In the genomic region with DNA sequence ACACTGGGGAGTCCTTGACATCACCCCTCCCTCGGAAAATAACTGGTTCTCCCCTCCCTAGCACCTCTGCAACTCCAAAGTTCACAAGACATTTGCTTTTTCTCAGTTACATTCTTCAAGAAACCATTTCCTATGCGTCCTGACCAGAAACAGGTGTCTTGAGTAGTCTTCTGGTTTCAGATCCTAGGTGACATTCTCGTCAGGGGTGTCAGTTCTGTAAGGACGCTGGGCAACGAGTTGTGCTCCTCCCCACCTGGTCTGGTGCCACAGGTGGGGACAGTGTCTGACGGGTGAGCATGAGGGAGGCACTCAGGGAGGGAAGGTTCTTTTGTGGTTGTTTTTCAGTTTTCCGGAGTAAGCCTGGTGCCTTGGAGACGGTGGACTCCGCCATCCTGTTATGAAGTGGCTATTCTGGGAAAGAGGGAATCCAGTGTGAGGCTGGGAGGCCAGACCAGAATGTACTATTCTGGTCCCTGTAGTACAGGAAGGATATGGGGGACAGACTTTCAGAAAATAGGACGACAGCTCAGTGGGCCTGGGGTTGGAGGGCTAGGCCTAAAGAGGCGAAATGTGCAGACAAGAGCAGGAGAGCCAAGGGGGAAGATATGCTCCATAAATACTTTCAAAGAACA, we compare ENCODE assay signal across 20 cellular contexts. TPM values are rescaled to one million over a fixed set of nuclear protein-coding genes. Genes with fewer than 3 reads are reported as not detected.
DNase-seq lines count a peak whose midpoint lies in the region; ATAC-seq, FAIRE-seq and TF ChIP-seq lines count a peak whose summit lies in the region.
"Had no signal": no experiment of that assay in that cellular context is flagged by ENCODE, and none has a peak within 500 bp of the region (broad histone marks: within the 10 kb centered on the region; RNA-seq: fewer than 3 reads in every experiment).

No MANE protein-coding gene starts in this region.

- H3K9me3 Mint-ChIP-seq in activated naive CD4-positive, alpha-beta T cell treated with anti-CD3 and anti-CD28 coated beads, Interleukin-2, amount 10 ng/mL, durations not matched to agents 7 days and 5 days, result no peaks in the 10 kb centered on the region

- peak; percentile 53 for ATAC-seq in GM19455 (IDR thresholded peaks at IDR 0.05; ENCODE audit: unreplicated experiment)
- ATAC-seq in GM12878, result peak; percentile 54
- no peak for ATAC-seq in pancreas

- peaks cover 23% of the 10 kb centered on the region for H3K27me3 Mint-ChIP-seq in activated naive CD4-positive, alpha-beta T cell treated with anti-CD3 and anti-CD28 coated beads, Interleukin-2, amount 10 ng/mL, durations not matched to agents 7 days and 5 days

- no peaks in the 10 kb centered on the region; the same call in 1 of the 2 replicates for H4K20me1 ChIP-seq in GM12878 (ENCODE audit: control insufficient read depth, insufficient read depth)

- no peak for DNase-seq in activated naive CD4-positive, alpha-beta T cell treated with anti-CD3 and anti-CD28 coated beads, Interleukin-2, amount 10 ng/mL, durations not matched to agents 7 days and 5 days
- no peak for DNase-seq in activated naive CD4-positive, alpha-beta T cell treated with anti-CD3 and anti-CD28 coated beads, Interleukin-2, amount 50 U/mL, for 16 hours
- DNase-seq in GM12878 (ENCODE audit: low read depth, low spot score) (no peak), posterior cingulate gyrus (no peak), pancreas (no peak), HK-2 (ENCODE audit: unreplicated experiment) (no peak)
- DNase-seq: activated CD4-positive, alpha-beta T cell treated with anti-CD3 and anti-CD28 coated beads for 4 hours; COR-L47; glutamatergic neuron; NCI-H1694 treated with DMSO at 0.1 percent for 48 hours; NCI-H446; SIG-M5; T-helper 9 cell; uterus had no signal

- POLR2A ChIA-PET in GM12878 (lab: Charles Lee), result no interaction called here

- peaks cover 69% of the 10 kb centered on the region for H3K4me1 Mint-ChIP-seq in activated naive CD4-positive, alpha-beta T cell treated with anti-CD3 and anti-CD28 coated beads, Interleukin-2, amount 10 ng/mL, durations not matched to agents 7 days and 5 days

- TF ChIP-seq RAD21 in GM12878 (IDR thresholded peaks at IDR 0.05; ENCODE audit: insufficient read depth, low read depth, low read length), result no peak

- intact Hi-C loops in GM12878 (cut with micrococcal nuclease; ENCODE audit: unreplicated experiment) (no loop called here), posterior cingulate gyrus (cut with DNase I) (no loop called here), pancreas (cut with DNase I) (no loop called here)

- H3K27ac Mint-ChIP-seq in activated naive CD4-positive, alpha-beta T cell treated with anti-CD3 and anti-CD28 coated beads, Interleukin-2, amount 10 ng/mL, durations not matched to agents 7 days and 5 days, result peak overlapping the region; percentile 74

- H3K4me1 ChIP-seq in GM12878 (ENCODE audit: control insufficient read depth, insufficient read depth, low read length) (peaks cover 5% of the 10 kb centered on the region), stomach smooth muscle (ENCODE audit: control insufficient read depth, insufficient read depth, low read length) (peaks cover 11% of the 10 kb centered on the region), pancreas (no peaks in the 10 kb centered on the region)
- H3K4me1 ChIP-seq: uterus had no signal

- no TSS peak for BruUV-seq in GM12878 (replicated peaks; lab: Mats Ljungman, UMichigan)

- RAD21 ChIA-PET in GM12878 (lab: Charles Lee; ENCODE audit: unreplicated experiment), result no interaction called here

- H3K9me3 ChIP-seq in GM12878 (replicated peaks; ENCODE audit: control insufficient read depth, insufficient read depth, low read length) (no peaks in the 10 kb centered on the region), stomach smooth muscle (ENCODE audit: control insufficient read depth in 2 of 2, low read length in 2 of 2) (no peaks in the 10 kb centered on the region), pancreas (no peaks in the 10 kb centered on the region)
- H3K9me3 ChIP-seq: uterus had no signal

- H3K36me3 ChIP-seq in GM12878 (ENCODE audit: control insufficient read depth in 2 of 2, insufficient read depth in 2 of 2, low read length in 1 of 2) (no peaks in the 10 kb centered on the region; a peak in 1 of 4 replicates), stomach smooth muscle (ENCODE audit: control insufficient read depth in 2 of 2, insufficient read depth in 2 of 2, low read length in 2 of 2) (peaks cover 0 to 3% of the 10 kb centered on the region in 2 donors), pancreas (peaks cover 0 to 52% (median 7%) of the 10 kb centered on the region in 3 donors)
- H3K36me3 ChIP-seq: uterus had no signal

- H3K4me3 Mint-ChIP-seq in activated naive CD4-positive, alpha-beta T cell treated with anti-CD3 and anti-CD28 coated beads, Interleukin-2, amount 10 ng/mL, durations not matched to agents 7 days and 5 days, result no peak overlapping the region

- H3K4me2 ChIP-seq in GM12878 (ENCODE audit: control insufficient read depth, insufficient read depth), result no peak overlapping the region

- no peak for TF ChIP-seq EP300 in GM12878 (IDR thresholded peaks at IDR 0.05; ENCODE audit: borderline replicate concordance in 1 of 2, control insufficient read depth in 1 of 2, low read depth in 2 of 2, low read length in 2 of 2)

- FAIRE-seq in GM12878 (lab: Jason Lieb, UNC) (no peak), pancreas (lab: Jason Lieb, UNC) (no peak)
- FAIRE-seq: colon, GM12891, islet of Langerhans had no signal

- no peak for TF ChIP-seq POLR2A in GM12878 (IDR thresholded peaks at IDR 0.05; ENCODE audit: low read depth, low read length)

- peaks cover 32% of the 10 kb centered on the region for H3K36me3 Mint-ChIP-seq in activated naive CD4-positive, alpha-beta T cell treated with anti-CD3 and anti-CD28 coated beads, Interleukin-2, amount 10 ng/mL, durations not matched to agents 7 days and 5 days

- 20% methylated on average over 11 of the region's 11 CpGs for WGBS in GM12878 (ENCODE audit: insufficient coverage, insufficient replicate concordance, low lambda C conversion rate, missing lambda C conversion rate)
- 80 to 82% methylated on average over 11 of the region's 11 CpGs for WGBS in pancreas, 2 donors

- SMC1A ChIA-PET in GM12878 (lab: Charles Lee; ENCODE audit: uncharacterized antibody, unreplicated experiment), result interaction anchor here (1.2 to 1.6 kb wide), 3 partner anchors 10 to 284 kb away, joined by 3 to 5 read pairs (median 3); no protein-coding TSS in a partner anchor

- H3K9ac ChIP-seq in GM12878 (ENCODE audit: control insufficient read depth, insufficient read depth, low read length) (no peak overlapping the region), stomach smooth muscle (ENCODE audit: low read length in 2 of 2) (no peak overlapping the region)

- H3K4me3 ChIP-seq in GM12878 (no peak overlapping the region), stomach smooth muscle (ENCODE audit: low read length in 2 of 2) (no peak overlapping the region), pancreas (no peak overlapping the region)
- H3K4me3 ChIP-seq: skin epidermis, uterus had no signal

- CTCF ChIA-PET in activated naive CD4-positive, alpha-beta T cell treated with anti-CD3 and anti-CD28 coated beads, Interleukin-2, amount 10 ng/mL, durations not matched to agents 7 days and 5 days (lab: Charles Lee), result no interaction called here
- CTCF ChIA-PET in GM12878 (lab: Yijun Ruan, JAX), result no interaction called here

- TF ChIP-seq CTCF in GM12878 (IDR thresholded peaks at IDR 0.05 in 2 of 3, conservative IDR thresholded peaks at IDR 0.05 in 1 of 3; ENCODE audit: control insufficient read depth in 2 of 3, extremely low read depth in 1 of 3, insufficient read depth in 1 of 3, low read depth in 3 of 3, low read length in 3 of 3), result no peak
- TF ChIP-seq CTCF in pancreas (IDR thresholded peaks at IDR 0.05), result no peak

- H3K27ac ChIP-seq in GM12878 (ENCODE audit: control insufficient read depth, insufficient read depth) (no peak overlapping the region), stomach smooth muscle (ENCODE audit: low read length) (peak overlapping the region; percentile 31), pancreas (no peak overlapping the region)

- no peaks in the 10 kb centered on the region for H3K79me2 ChIP-seq in GM12878 (ENCODE audit: control insufficient read depth, insufficient read depth, low read length)

- in situ Hi-C loops in GM12878 (cut with MboI), result no loop called here

- no peak overlapping the region for H2AFZ ChIP-seq in GM12878 (ENCODE audit: control insufficient read depth, low read depth, low read length)

- H3K27me3 ChIP-seq in GM12878 (replicated peaks in 1 of 2; ENCODE audit: control insufficient read depth in 2 of 2, insufficient read depth in 2 of 2, low read length in 1 of 2) (peaks cover 0 to 3% of the 10 kb centered on the region in 2 experiments; a peak in 1 of 4 replicates), stomach smooth muscle (ENCODE audit: control insufficient read depth in 1 of 2, insufficient read depth in 2 of 2, low read length in 2 of 2) (no peaks in the 10 kb centered on the region), pancreas (no peaks in the 10 kb centered on the region)
- H3K27me3 ChIP-seq: uterus had no signal

TF ChIP-seq in GM12878, 131 proteins besides CTCF, POLR2A, EP300 and RAD21:
- TF ChIP-seq ZNF274 (IDR thresholded peaks at IDR 0.05; ENCODE audit: insufficient read depth, insufficient read length) (no peak), TCF3 (IDR thresholded peaks at IDR 0.05; ENCODE audit: borderline replicate concordance, insufficient read depth, low read depth, low read length) (0 out of 2 replicates have a peak, but pooled peaks have one; percentile 26)

RNA-seq across cellular contexts. Expression of gene EPAS1, which starts 50.6 kb away (rescaled TPM):
- 17.2 and 18.5 TPM in 2 replicates for total RNA-seq in GM12878 (2013; cell fraction: nucleolus; rRNA removed)
- total RNA-seq in GM12878 (2014; rRNA removed), result 1.3 and 1.5 TPM in 2 replicates
- 0.18 and 0.51 TPM in 2 replicates for total RNA-seq in GM12878 (2014; rRNA removed; fragmentation: Illumina TruSeq; extraction: Trizol)
- total RNA-seq in GM12878 (2021), result 1.5 and 2.5 TPM in 2 replicates
- polyA plus RNA-seq in GM12878 (2011; ENCODE audit: low read depth), result 0.07 TPM
- 7.0 and 22.0 TPM in 2 replicates for polyA plus RNA-seq in GM12878 (2011; rRNA removed)
- polyA plus RNA-seq in GM12878 (2011; cell fraction: cytosol; rRNA removed), result 7.8 and 12.6 TPM in 2 replicates
- polyA plus RNA-seq in GM12878 (2011; cell fraction: nucleus; rRNA removed), result 25.0 and 34.5 TPM in 2 replicates
- polyA plus RNA-seq in GM12878 (2012), result 0.30 and 0.76 TPM in 2 replicates
- polyA plus RNA-seq in GM12878 (2014; fragmentation: Illumina TruSeq; extraction: Trizol), result 0.95 and 1.3 TPM in 2 replicates
- under 1 TPM in 1 of 2 experiments, not detected in 1; 0.11 TPM for polyA plus RNA-seq in GM12878 (2014; fragmentation: Nextera tagmentation; extraction: Ambion mirVana)
- 0.69 and 1.3 TPM in 2 replicates for polyA plus RNA-seq in GM12878 (2014; rRNA removed)
- polyA plus RNA-seq in GM12878 (2016; fragmentation: Nextera tagmentation; extraction: Ambion mirVana), result under 1 TPM; 0.23 to 0.62 TPM
- 13.5 and 20.9 TPM in 2 replicates for polyA minus RNA-seq in GM12878 (2011; rRNA and poly(A)+ RNA removed)
- polyA minus RNA-seq in GM12878 (2011; cell fraction: cytosol; rRNA and poly(A)+ RNA removed), result 13.9 and 15.5 TPM in 2 replicates
- polyA minus RNA-seq in GM12878 (2011; cell fraction: nucleus; rRNA and poly(A)+ RNA removed), result 15.7 and 27.0 TPM in 2 replicates
- 100 to 1,000 TPM in 2 of 6 donors, 10 to 100 TPM in 4; 61.8 to 165 (median 85.8) TPM for total RNA-seq in pancreas
- polyA plus RNA-seq in pancreas, result 10 to 100 TPM; 35.6 to 69.1 TPM

Comparison
In these comparisons a context has a peak if more than half of its experiments do, and no peak if none do; other contexts are left out.
1. ATAC-seq: peak in GM19455 (single experiment) and GM12878 (single experiment); none in pancreas (0 of 4).